ENCODE assay signal across 8 cellular contexts in the genomic region with DNA sequence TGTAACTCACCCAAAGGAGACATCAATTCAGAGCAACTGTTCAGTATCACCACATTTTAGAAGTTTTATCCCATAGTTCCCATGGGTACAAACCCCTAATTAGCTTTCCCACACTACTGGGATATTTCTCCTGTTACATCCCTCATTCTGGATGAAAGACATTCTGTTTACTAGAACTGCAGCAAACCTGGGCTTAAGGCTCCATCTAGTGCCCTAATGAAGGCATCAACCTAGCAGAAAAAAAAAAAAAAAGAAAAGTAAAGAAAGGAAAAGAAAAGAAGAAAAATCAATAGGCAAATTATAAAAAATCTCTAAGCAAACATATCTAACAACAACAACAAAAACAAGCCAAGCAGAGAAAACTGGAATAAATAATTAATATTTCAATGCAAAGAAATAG.
A peak's percentile ranks its signal among the peaks of the same experiment; 100 is the strongest.
DNase-seq lines count a peak whose midpoint lies in the region; ATAC-seq and TF ChIP-seq lines count a peak whose summit lies in the region.

No MANE protein-coding gene starts in this region.

- POLR2A ChIA-PET in activated CD8-positive, alpha-beta T cell treated with anti-CD3 and anti-CD28 coated beads for 36 hours (lab: Charles Lee) = no interaction called here

- H3K4me3 ChIP-seq in epithelial cell of esophagus (ENCODE audit: low read length) (no peak overlapping the region), esophagus muscularis mucosa (no peak overlapping the region)

- H3K27me3 ChIP-seq in esophagus muscularis mucosa = no peaks in the 10 kb centered on the region

- no peak for TF ChIP-seq CTCF in epithelial cell of esophagus (IDR thresholded peaks at IDR 0.05; ENCODE audit: insufficient read depth, low read depth, low read length, missing control alignments)
- no peak for TF ChIP-seq CTCF in esophagus muscularis mucosa (IDR thresholded peaks at IDR 0.05)
- no peak for TF ChIP-seq CTCF in activated CD8-positive, alpha-beta T cell treated with anti-CD3 and anti-CD28 coated beads for 36 hours (IDR thresholded peaks at IDR 0.05)

- H3K9me3 ChIP-seq in esophagus muscularis mucosa = no peaks in the 10 kb centered on the region

- TF ChIP-seq POLR2A in esophagus muscularis mucosa (IDR thresholded peaks at IDR 0.05; ENCODE audit: low read depth) = no peak

- no peaks in the 10 kb centered on the region for H3K36me3 ChIP-seq in esophagus muscularis mucosa

- no peaks in the 10 kb centered on the region for H3K4me1 ChIP-seq in esophagus muscularis mucosa

- no peak overlapping the region for H3K4me3 Mint-ChIP-seq in activated CD8-positive, alpha-beta T cell treated with anti-CD3 and anti-CD28 coated beads for 36 hours

- H3K36me3 Mint-ChIP-seq in activated CD8-positive, alpha-beta T cell treated with anti-CD3 and anti-CD28 coated beads for 36 hours (ENCODE audit: low read depth) = no peaks in the 10 kb centered on the region

- CTCF ChIA-PET in activated CD8-positive, alpha-beta T cell treated with anti-CD3 and anti-CD28 coated beads for 36 hours (lab: Charles Lee) = no interaction called here

- H3K27ac ChIP-seq in esophagus muscularis mucosa (replicated peaks in 1 of 4) = no peak overlapping the region

- intact Hi-C loops in esophagus muscularis mucosa (cut with DNase I) = no loop called here
- intact Hi-C loops in activated CD8-positive, alpha-beta T cell treated with anti-CD3 and anti-CD28 coated beads for 36 hours (cut with micrococcal nuclease) = no loop called here

- peak; percentile 15 for DNase-seq in NCI-H2107 treated with DMSO at 0.1 percent for 48 hours (lab: John Stamatoyannopoulos, UW; ENCODE audit: unreplicated experiment)
- no peak for DNase-seq in NCI-H2107 (lab: John Stamatoyannopoulos, UW)
- peak; percentile 30 for DNase-seq in NCI-H524 treated with DMSO at 0.1 percent for 48 hours (lab: John Stamatoyannopoulos, UW)
- peak; percentile 0 for DNase-seq in epithelial cell of esophagus (ENCODE audit: low read depth)
- peak; percentile 13 for DNase-seq in putamen (ENCODE audit: low spot score)
- no peak for DNase-seq in stimulated activated naive CD4-positive, alpha-beta T cell (lab: John Stamatoyannopoulos, UW)
- no peak for DNase-seq in esophagus muscularis mucosa (ENCODE audit: extremely low spot score)
- DNase-seq in activated CD8-positive, alpha-beta T cell treated with anti-CD3 and anti-CD28 coated beads for 36 hours = no peak

- H3K27ac Mint-ChIP-seq in activated CD8-positive, alpha-beta T cell treated with anti-CD3 and anti-CD28 coated beads for 36 hours = no peak overlapping the region

- H3K9me3 Mint-ChIP-seq in activated CD8-positive, alpha-beta T cell treated with anti-CD3 and anti-CD28 coated beads for 36 hours = no peaks in the 10 kb centered on the region

- H3K27me3 Mint-ChIP-seq in activated CD8-positive, alpha-beta T cell treated with anti-CD3 and anti-CD28 coated beads for 36 hours = no peaks in the 10 kb centered on the region

- no peak for ATAC-seq in activated CD8-positive, alpha-beta T cell treated with anti-CD3 and anti-CD28 coated beads for 36 hours

- no peak for TF ChIP-seq EP300 in esophagus muscularis mucosa (IDR thresholded peaks at IDR 0.05)

- no peaks in the 10 kb centered on the region for H3K4me1 Mint-ChIP-seq in activated CD8-positive, alpha-beta T cell treated with anti-CD3 and anti-CD28 coated beads for 36 hours (ENCODE audit: low read depth)

Comparison
In these comparisons a context has a peak if more than half of its experiments do, and no peak if none do; other contexts are left out.
1. DNase-seq: peak in NCI-H2107 treated with DMSO at 0.1 percent for 48 hours (single experiment), NCI-H524 treated with DMSO at 0.1 percent for 48 hours (single experiment), epithelial cell of esophagus (single experiment) and putamen (single experiment); none in NCI-H2107 (single experiment), stimulated activated naive CD4-positive, alpha-beta T cell (0 of 6), esophagus muscularis mucosa (single experiment) and activated CD8-positive, alpha-beta T cell treated with anti-CD3 and anti-CD28 coated beads for 36 hours (single experiment).